ENCODE assay signal across 9 cellular contexts in the genomic region with DNA sequence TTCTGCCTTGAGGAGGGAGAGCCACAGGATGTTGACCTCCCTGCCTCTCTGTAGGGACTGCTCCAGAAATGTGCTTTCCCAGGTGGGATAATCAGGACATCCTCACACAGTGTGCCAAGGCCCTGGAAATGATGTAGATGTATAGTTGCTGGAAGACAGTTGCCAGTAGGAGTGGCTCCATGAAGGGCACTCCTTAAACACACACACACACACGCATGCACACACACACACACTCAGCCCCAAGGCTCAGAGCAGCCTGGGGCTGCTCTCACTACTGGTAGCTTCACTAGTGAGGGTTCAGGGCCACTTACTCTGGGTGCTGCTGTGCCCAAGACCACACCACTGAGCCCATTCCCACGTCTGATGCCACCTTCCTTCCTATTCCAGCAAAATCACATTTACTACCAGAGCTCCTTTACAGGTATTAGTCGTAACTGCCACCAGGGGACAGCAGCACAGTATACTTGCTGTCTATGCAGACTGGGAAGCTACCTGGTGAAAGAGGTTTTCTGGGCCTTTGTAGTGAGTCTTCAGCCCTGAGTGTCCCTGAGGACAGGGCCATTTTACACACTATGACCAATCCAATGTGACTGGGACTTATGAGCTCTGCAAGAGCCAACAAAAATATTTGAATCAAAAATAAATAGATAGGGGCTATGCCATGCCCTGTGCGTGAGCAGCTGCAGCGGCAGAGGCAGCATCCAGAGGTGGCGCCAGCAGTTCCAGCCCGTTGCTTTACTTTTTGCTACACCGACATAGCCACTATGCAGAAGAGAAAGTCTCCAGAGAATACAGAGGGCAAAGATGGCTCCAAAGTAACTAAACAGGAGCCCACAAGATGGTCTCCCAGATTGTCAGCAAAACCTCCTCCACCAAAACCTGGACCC. TPM values are rescaled to one million over a fixed set of nuclear protein-coding genes. Genes with fewer than 3 reads are reported as not detected.
DNase-seq lines count a peak whose midpoint lies in the region; ATAC-seq, FAIRE-seq and TF ChIP-seq lines count a peak whose summit lies in the region.
"Had no signal": no experiment of that assay in that cellular context is flagged by ENCODE, and none has a peak within 500 bp of the region (broad histone marks: within the 10 kb centered on the region; RNA-seq: fewer than 3 reads in every experiment).

No MANE protein-coding gene starts in this region.

- H4K20me1 ChIP-seq in DOHH2 (ENCODE audit: control insufficient read depth, insufficient read depth, low read depth, low read length) (no peaks in the 10 kb centered on the region), HepG2 (ENCODE audit: insufficient read depth, low read length) (no peaks in the 10 kb centered on the region)

- no peak overlapping the region for H2AFZ ChIP-seq in HepG2 (ENCODE audit: low read length)

- intact Hi-C loops in HepG2 (cut with micrococcal nuclease; ENCODE audit: unreplicated experiment): loop anchor here (1.0 to 10.0 kb wide), 3 partner anchors 42 to 996 kb away; a partner anchor contains a TSS

- no peak overlapping the region for H3K27ac ChIP-seq in DOHH2 (ENCODE audit: low read depth, low read length)
- H3K27ac ChIP-seq in WERI-Rb-1: no peak overlapping the region
- no peak overlapping the region for H3K27ac ChIP-seq in HepG2 (ENCODE audit: extremely low read length, insufficient read depth, low read length)

- no peak for TF ChIP-seq RAD21 in HepG2 (CRISPR knock-in tag; IDR thresholded peaks at IDR 0.05)

- H3K4me3 ChIP-seq in DOHH2 (ENCODE audit: low read length) (no peak overlapping the region), WERI-Rb-1 (ENCODE audit: low read depth, low read length) (no peak overlapping the region), HepG2 (replicated peaks in 1 of 3; ENCODE audit: insufficient read depth in 1 of 3, low read depth in 2 of 3, low read length in 3 of 3) (no peak overlapping the region)
- H3K4me3 ChIP-seq in Jurkat, Clone E6-1 (ENCODE audit: low read length): no peak overlapping the region

- FAIRE-seq in HepG2 (lab: Jason Lieb, UNC): no peak

- in situ Hi-C loops in HepG2 (cut with HindIII; ENCODE audit: extremely low pct_ligation_motif_present, low pct_unique_long_range_greater_than_20kb): no loop called here

- no TSS peak for BruUV-seq in HepG2 (replicated peaks; lab: Mats Ljungman, UMichigan)

- WGBS in HepG2 (ENCODE audit: low lambda C conversion rate): under 1% methylated on average over 7 of the region's 8 CpGs

- H3K4me1 ChIP-seq in DOHH2 (ENCODE audit: control insufficient read depth, low read length) (no peaks in the 10 kb centered on the region), HepG2 (ENCODE audit: insufficient read depth, low read length) (no peaks in the 10 kb centered on the region)

- TF ChIP-seq CTCF in DOHH2 (IDR thresholded peaks at IDR 0.05; ENCODE audit: low read depth, low read length, poor library complexity, severe bottlenecking): peak; percentile 49
- TF ChIP-seq CTCF in WERI-Rb-1 (IDR thresholded peaks at IDR 0.05; ENCODE audit: low read depth, low read length): peak; percentile 81
- TF ChIP-seq CTCF in HepG2 (CRISPR knock-in tag; IDR thresholded peaks at IDR 0.05): peak; percentile 55

- H3K79me2 ChIP-seq in DOHH2 (ENCODE audit: control insufficient read depth, low read length): no peaks in the 10 kb centered on the region
- no peaks in the 10 kb centered on the region for H3K79me2 ChIP-seq in HepG2 (ENCODE audit: insufficient read depth, low read length)

- H3K4me2 ChIP-seq in DOHH2 (ENCODE audit: low read length): no peak overlapping the region
- H3K4me2 ChIP-seq in HepG2 (ENCODE audit: low read depth, low read length): no peak overlapping the region

- peak; percentile 24 for DNase-seq in Jurkat, Clone E6-1 (ENCODE audit: low read depth, low spot score)
- peak; percentile 42 for DNase-seq in WERI-Rb-1
- peak; percentile 25 for DNase-seq in HepG2 (ENCODE audit: low spot score)
- no peak for DNase-seq in activated CD4-positive, CD25-positive, alpha-beta regulatory T cell (lab: John Stamatoyannopoulos, UW)
- DNase-seq: anterior cingulate cortex had no signal

- ATAC-seq in HepG2: peak; percentile 91
- ATAC-seq in HG03280 (IDR thresholded peaks at IDR 0.05; ENCODE audit: unreplicated experiment): no peak
- no peak for ATAC-seq in HG03378 (IDR thresholded peaks at IDR 0.05; ENCODE audit: unreplicated experiment)
- no peak for ATAC-seq in GM21423 (IDR thresholded peaks at IDR 0.05; ENCODE audit: unreplicated experiment)

- H3K9me3 ChIP-seq in DOHH2 (ENCODE audit: control insufficient read depth, insufficient read depth, low read length) (no peaks in the 10 kb centered on the region), WERI-Rb-1 (ENCODE audit: severe bottlenecking) (peaks cover 5% of the 10 kb centered on the region), HepG2 (ENCODE audit: low read length) (no peaks in the 10 kb centered on the region)

- H3K27me3 ChIP-seq in DOHH2 (ENCODE audit: control insufficient read depth, low read length) (no peaks in the 10 kb centered on the region; the same call in 1 of the 2 replicates), WERI-Rb-1 (ENCODE audit: insufficient read depth, low read depth, severe bottlenecking) (peaks cover 81% of the 10 kb centered on the region), HepG2 (ENCODE audit: control insufficient read depth in 1 of 2, insufficient read depth in 2 of 2, low read length in 2 of 2) (no peaks in the 10 kb centered on the region)

- H3K36me3 ChIP-seq in DOHH2 (ENCODE audit: control insufficient read depth, low read length) (no peaks in the 10 kb centered on the region), WERI-Rb-1 (no peaks in the 10 kb centered on the region), HepG2 (replicated peaks in 1 of 2; ENCODE audit: control insufficient read depth in 1 of 2, insufficient read depth in 2 of 2, low read length in 2 of 2) (no peaks in the 10 kb centered on the region)

- H3K9ac ChIP-seq in HepG2 (ENCODE audit: insufficient read depth, low read depth, low read length): no peak overlapping the region

- H3K9me2 ChIP-seq in DOHH2 (replicated peaks; ENCODE audit: control insufficient read depth, low read length): no peaks in the 10 kb centered on the region

- POLR2A ChIA-PET in HepG2 (lab: Yijun Ruan, JAX): no interaction called here

- CTCF ChIA-PET in HepG2 (lab: Yijun Ruan, JAX; ENCODE audit: low intra/inter-chr PET ratio, low total read pairs): interaction anchor here (0.9 to 3.7 kb wide), 3 partner anchors 42 to 63 kb away, joined by 3 to 14 read pairs (median 12); no protein-coding TSS in a partner anchor

- TF ChIP-seq POLR2A in HepG2 (IDR thresholded peaks at IDR 0.05; ENCODE audit: insufficient read depth in 1 of 2, low read depth in 2 of 2, low read length in 2 of 2): no peak

- H3F3A ChIP-seq in DOHH2 (ENCODE audit: control insufficient read depth, insufficient read depth): no peaks in the 10 kb centered on the region

- TF ChIP-seq EP300 in HepG2 (IDR thresholded peaks at IDR 0.05; ENCODE audit: low read depth in 2 of 2, low read length in 2 of 2) (no peak), HepG2 (CRISPR knock-in tag; IDR thresholded peaks at IDR 0.05; ENCODE audit: borderline replicate concordance) (no peak)

RNA-seq across cellular contexts. Expression of a gene that starts 15.0 kb away (rescaled TPM):
- not detected for polyA plus RNA-seq in Jurkat, Clone E6-1 (2012; ENCODE audit: insufficient read depth, insufficient read length)
- not detected in 2 replicates for total RNA-seq in HepG2 (2016; rRNA removed; fragmentation: Illumina TruSeq; extraction: Trizol)
- not detected in 2 replicates for total RNA-seq in HepG2 (2016; cell fraction: cytosol; rRNA removed; fragmentation: Illumina TruSeq; extraction: Trizol; ENCODE audit: low read depth)
- total RNA-seq in HepG2 (2016; cell fraction: insoluble cytoplasmic fraction; rRNA removed; fragmentation: Illumina TruSeq; extraction: Trizol): not detected in 2 replicates
- not detected in 2 replicates for total RNA-seq in HepG2 (2016; cell fraction: membrane; rRNA removed; fragmentation: Illumina TruSeq; extraction: Trizol)
- not detected in 2 replicates for total RNA-seq in HepG2 (2016; cell fraction: nucleus; rRNA removed; fragmentation: Illumina TruSeq; extraction: Trizol)
- not detected in 2 replicates for polyA plus RNA-seq in HepG2 (2011; rRNA removed)
- not detected in 2 replicates for polyA plus RNA-seq in HepG2 (2011; cell fraction: cytosol; rRNA removed)
- polyA plus RNA-seq in HepG2 (2011; cell fraction: nucleus; rRNA removed): not detected in 2 replicates
- polyA plus RNA-seq in HepG2 (2012): not detected in 2 replicates
- polyA plus RNA-seq in HepG2 (2016; cell fraction: cytosol; fragmentation: Illumina TruSeq; extraction: Trizol; ENCODE audit: low read depth): not detected in 2 replicates
- not detected in 2 replicates for polyA plus RNA-seq in HepG2 (2016; cell fraction: insoluble cytoplasmic fraction; fragmentation: Illumina TruSeq; extraction: Trizol; ENCODE audit: low read depth)
- polyA plus RNA-seq in HepG2 (2016; cell fraction: membrane; fragmentation: Illumina TruSeq; extraction: Trizol; ENCODE audit: low read depth): not detected in 2 replicates
- polyA plus RNA-seq in HepG2 (2016; cell fraction: nucleus; fragmentation: Illumina TruSeq; extraction: Trizol; ENCODE audit: insufficient read depth, low read depth): not detected in 2 replicates
- polyA minus RNA-seq in HepG2 (2011; rRNA and poly(A)+ RNA removed; ENCODE audit: low replicate concordance): not detected in 2 replicates
- not detected in 2 replicates for polyA minus RNA-seq in HepG2 (2011; cell fraction: cytosol; rRNA and poly(A)+ RNA removed)
- polyA minus RNA-seq in HepG2 (2011; cell fraction: nucleus; rRNA and poly(A)+ RNA removed): not detected in 2 replicates

RNA-seq across cellular contexts. Expression of a gene that starts 39.2 kb away (rescaled TPM):
- not detected for polyA plus RNA-seq in Jurkat, Clone E6-1 (2012; ENCODE audit: insufficient read depth, insufficient read length)
- not detected in 2 replicates for total RNA-seq in HepG2 (2016; rRNA removed; fragmentation: Illumina TruSeq; extraction: Trizol)
- total RNA-seq in HepG2 (2016; cell fraction: cytosol; rRNA removed; fragmentation: Illumina TruSeq; extraction: Trizol; ENCODE audit: low read depth): under 0.01 TPM in 1 of 2 replicates, not detected in the other
- total RNA-seq in HepG2 (2016; cell fraction: insoluble cytoplasmic fraction; rRNA removed; fragmentation: Illumina TruSeq; extraction: Trizol): not detected in 2 replicates
- not detected in 2 replicates for total RNA-seq in HepG2 (2016; cell fraction: membrane; rRNA removed; fragmentation: Illumina TruSeq; extraction: Trizol)
- not detected in 2 replicates for total RNA-seq in HepG2 (2016; cell fraction: nucleus; rRNA removed; fragmentation: Illumina TruSeq; extraction: Trizol)
- not detected in 2 replicates for polyA plus RNA-seq in HepG2 (2011; rRNA removed)
- polyA plus RNA-seq in HepG2 (2011; cell fraction: cytosol; rRNA removed): not detected in 2 replicates
- polyA plus RNA-seq in HepG2 (2011; cell fraction: nucleus; rRNA removed): not detected in 2 replicates
- polyA plus RNA-seq in HepG2 (2012): not detected in 2 replicates
- polyA plus RNA-seq in HepG2 (2016; cell fraction: cytosol; fragmentation: Illumina TruSeq; extraction: Trizol; ENCODE audit: low read depth): not detected in 2 replicates
- not detected in 2 replicates for polyA plus RNA-seq in HepG2 (2016; cell fraction: insoluble cytoplasmic fraction; fragmentation: Illumina TruSeq; extraction: Trizol; ENCODE audit: low read depth)
- polyA plus RNA-seq in HepG2 (2016; cell fraction: membrane; fragmentation: Illumina TruSeq; extraction: Trizol; ENCODE audit: low read depth): not detected in 2 replicates
- polyA plus RNA-seq in HepG2 (2016; cell fraction: nucleus; fragmentation: Illumina TruSeq; extraction: Trizol; ENCODE audit: insufficient read depth, low read depth): not detected in 2 replicates
- not detected in 2 replicates for polyA minus RNA-seq in HepG2 (2011; rRNA and poly(A)+ RNA removed; ENCODE audit: low replicate concordance)
- polyA minus RNA-seq in HepG2 (2011; cell fraction: cytosol; rRNA and poly(A)+ RNA removed): not detected in 2 replicates
- not detected in 2 replicates for polyA minus RNA-seq in HepG2 (2011; cell fraction: nucleus; rRNA and poly(A)+ RNA removed)

Comparison
In these comparisons a context has a peak if more than half of its experiments do, and no peak if none do; other contexts are left out.
1. DNase-seq: peak in Jurkat, Clone E6-1 (single experiment), WERI-Rb-1 (single experiment) and HepG2 (single experiment); none in activated CD4-positive, CD25-positive, alpha-beta regulatory T cell (0 of 4).
2. Peak in every context shown above with its lines, with median percentiles within 50 percentile points of each other: CTCF ChIP-seq.